8 cellular contexts compared by ENCODE assay signal in the genomic region with DNA sequence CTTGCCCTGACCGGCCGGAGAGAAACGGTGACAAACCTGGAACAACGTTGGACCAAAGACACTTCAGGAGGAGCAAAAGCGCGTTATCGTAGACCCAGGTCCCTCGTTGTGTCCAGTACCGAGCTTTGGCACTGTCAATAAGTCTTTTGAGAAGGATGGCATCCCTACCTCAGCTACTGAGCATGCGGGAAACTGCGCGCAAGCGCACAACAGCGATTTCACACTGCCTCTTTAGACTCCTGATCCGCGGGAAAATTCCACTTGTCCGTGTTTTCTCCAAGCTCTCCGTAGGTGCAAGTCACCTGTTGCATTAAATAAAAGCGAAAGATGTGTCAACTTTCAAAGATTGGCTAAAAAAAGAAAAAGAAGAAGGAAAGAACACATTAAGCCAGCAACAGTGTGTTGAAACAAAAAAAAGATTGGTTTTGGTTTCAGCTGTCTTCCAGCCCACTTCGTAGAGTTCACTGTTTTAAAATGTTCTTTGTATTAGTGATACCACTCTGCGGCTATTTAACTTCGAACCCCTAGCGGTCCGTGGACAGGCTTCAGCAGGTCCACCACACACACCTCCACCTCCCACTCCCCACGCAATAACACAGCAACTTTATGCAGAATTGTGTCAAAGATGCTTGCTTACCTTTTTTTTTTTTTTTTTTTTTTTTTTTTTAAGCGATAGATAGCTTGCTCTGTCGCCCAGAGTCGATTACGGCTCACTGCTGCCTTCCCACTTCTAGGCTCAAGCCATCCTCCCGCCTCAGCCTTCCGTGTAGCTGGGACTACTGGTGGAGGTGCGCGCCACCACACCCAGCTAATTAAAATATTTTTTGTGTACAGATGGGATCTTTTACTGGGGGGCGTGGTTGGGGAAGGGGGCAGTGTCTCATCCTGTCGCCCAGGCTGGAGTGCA. TPM values are rescaled to one million over a fixed set of nuclear protein-coding genes. Genes with fewer than 3 reads are reported as not detected.
A peak's percentile ranks its signal among the peaks of the same experiment; 100 is the strongest.
DNase-seq lines count a peak whose midpoint lies in the region; ATAC-seq, FAIRE-seq and TF ChIP-seq lines count a peak whose summit lies in the region.

A gene with protein sequence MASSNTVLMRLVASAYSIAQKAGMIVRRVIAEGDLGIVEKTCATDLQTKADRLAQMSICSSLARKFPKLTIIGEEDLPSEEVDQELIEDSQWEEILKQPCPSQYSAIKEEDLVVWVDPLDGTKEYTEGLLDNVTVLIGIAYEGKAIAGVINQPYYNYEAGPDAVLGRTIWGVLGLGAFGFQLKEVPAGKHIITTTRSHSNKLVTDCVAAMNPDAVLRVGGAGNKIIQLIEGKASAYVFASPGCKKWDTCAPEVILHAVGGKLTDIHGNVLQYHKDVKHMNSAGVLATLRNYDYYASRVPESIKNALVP (minus strand): TSS at position 139 of the 907 bp plus-strand sequence. CDS start 9,942 bp downstream, outside the sequence.

- H3K36me3 ChIP-seq in OCI-LY3 (replicated peaks; ENCODE audit: low read depth, low read length): no peaks in the 10 kb centered on the region
- no peaks in the 10 kb centered on the region for H3K36me3 ChIP-seq in endothelial cell of umbilical vein (ENCODE audit: control insufficient read depth in 2 of 2, extremely low read depth in 1 of 2, insufficient read depth in 2 of 2, low read length in 2 of 2)

- POLR2A ChIA-PET in endothelial cell of umbilical vein (lab: Charles Lee): interaction anchor here (0.6 kb wide), 1 partner anchor 78 kb away, joined by 3 read pairs; no protein-coding TSS in a partner anchor

- CTCF ChIA-PET in endothelial cell of umbilical vein (lab: Charles Lee): interaction anchor here (0.6 to 2.4 kb wide), 11 partner anchors 10 to 1790 kb away, joined by 3 to 14 read pairs (median 4); no protein-coding TSS in a partner anchor

- DNase-seq in DMS 273 (lab: John Stamatoyannopoulos, UW; ENCODE audit: unreplicated experiment): peak; percentile 99
- DNase-seq in HuH-7 (ENCODE audit: low spot score): peak; percentile 92
- peak; percentile 98 for DNase-seq in activated CD8-positive, alpha-beta memory T cell treated with anti-CD3 and anti-CD28 coated beads, Interleukin-2, amount 50 U/mL, for 48 hours
- peak; percentile 97 for DNase-seq in endothelial cell of umbilical vein (ENCODE audit: low read depth, low spot score)
- DNase-seq in middle frontal gyrus (ENCODE audit: extremely low spot score, low spot score): peak; percentile 94
- peak; percentile 87 to 96 for DNase-seq in stimulated activated CD8-positive, alpha-beta memory T cell treated with anti-CD3 and anti-CD28 coated beads, Interleukin-2, amount 100 ng/mL, for 48 hours (ENCODE audit: low read depth in 2 of 2)

- peak within 1 kb of the TSS; percentile 81 for H3K4me3 ChIP-seq in OCI-LY3 (ENCODE audit: low read length)
- peak within 1 kb of the TSS; percentile 44 to 82 (median 46) for H3K4me3 ChIP-seq in endothelial cell of umbilical vein (replicated peaks in 1 of 3; ENCODE audit: insufficient read depth in 1 of 3, low read depth in 1 of 3, low read length in 3 of 3)

- TF ChIP-seq POLR2A in endothelial cell of umbilical vein (IDR thresholded peaks at IDR 0.05; ENCODE audit: low read depth, low read length): peak; percentile 96

- H4K20me1 ChIP-seq in OCI-LY3 (ENCODE audit: insufficient read depth, low read length): no peaks in the 10 kb centered on the region
- no peaks in the 10 kb centered on the region for H4K20me1 ChIP-seq in endothelial cell of umbilical vein (replicated peaks; ENCODE audit: control insufficient read depth, extremely low read depth, insufficient read depth, low read length)

- H3K9ac ChIP-seq in OCI-LY3 (ENCODE audit: low read length) (peak within 1 kb of the TSS; percentile 75), endothelial cell of umbilical vein (replicated peaks; ENCODE audit: extremely low read depth, insufficient read depth, low read length) (peak within 1 kb of the TSS; percentile 50)

- H3K4me2 ChIP-seq in OCI-LY3 (ENCODE audit: low read length) (peak within 1 kb of the TSS; percentile 72), endothelial cell of umbilical vein (ENCODE audit: insufficient read depth, low read length) (peak within 1 kb of the TSS; percentile 92)

- H2AFZ ChIP-seq in OCI-LY3 (ENCODE audit: low read depth, low read length): peak within 1 kb of the TSS; percentile 93
- H2AFZ ChIP-seq in endothelial cell of umbilical vein (ENCODE audit: low read depth, low read length): peak within 1 kb of the TSS; percentile 82

- H3K4me1 ChIP-seq in OCI-LY3 (ENCODE audit: low read length) (peaks cover 6% of the 10 kb centered on the region), endothelial cell of umbilical vein (ENCODE audit: control insufficient read depth, extremely low read depth, insufficient read depth, low read length) (peaks cover 3% of the 10 kb centered on the region)

- dilution Hi-C loops in endothelial cell of umbilical vein (cut with MboI; ENCODE audit: extremely low pct_ligation_motif_present, low sequenced_read_pairs): no loop called here

- peak; percentile 57 for ATAC-seq in GM21515 (IDR thresholded peaks at IDR 0.05; ENCODE audit: unreplicated experiment)

- peak within 1 kb of the TSS; percentile 41 for H3K27ac ChIP-seq in OCI-LY3 (ENCODE audit: low read length)
- peak within 1 kb of the TSS; percentile 0 for H3K27ac ChIP-seq in endothelial cell of umbilical vein (ENCODE audit: insufficient read depth, low read depth, low read length)

- H3K27me3 ChIP-seq in OCI-LY3 (ENCODE audit: low read depth, low read length): no peaks in the 10 kb centered on the region
- no peaks in the 10 kb centered on the region for H3K27me3 ChIP-seq in endothelial cell of umbilical vein (ENCODE audit: control insufficient read depth in 2 of 2, insufficient read depth in 2 of 2, low read length in 2 of 2)

- intact Hi-C loops in endothelial cell of umbilical vein (cut with micrococcal nuclease): loop anchor here (1.0 to 5.0 kb wide), 2 partner anchors 44 to 88 kb away; a partner anchor contains a TSS

- no TSS peak for BruUV-seq in endothelial cell of umbilical vein (replicated peaks; lab: Mats Ljungman, UMichigan)

- H3K79me2 ChIP-seq in OCI-LY3 (ENCODE audit: low read length): peaks cover 19% of the 10 kb centered on the region
- H3K79me2 ChIP-seq in endothelial cell of umbilical vein (ENCODE audit: control insufficient read depth, insufficient read depth, low read length): peaks cover 15% of the 10 kb centered on the region

- TF ChIP-seq CTCF in OCI-LY3 (IDR thresholded peaks at IDR 0.05; ENCODE audit: low read depth, low read length) (0 out of 2 replicates have a peak, but pooled peaks have one; percentile 4), endothelial cell of umbilical vein (IDR thresholded peaks at IDR 0.05; ENCODE audit: extremely low read depth in 1 of 2, insufficient read depth in 1 of 2, low read depth in 1 of 2, low read length in 2 of 2) (no peak)

- H3K9me3 ChIP-seq in OCI-LY3 (ENCODE audit: insufficient read depth, low read length) (no peaks in the 10 kb centered on the region), endothelial cell of umbilical vein (replicated peaks; ENCODE audit: control insufficient read depth, insufficient read depth, low read length) (no peaks in the 10 kb centered on the region)

- peak; percentile 94 for FAIRE-seq in endothelial cell of umbilical vein (lab: Jason Lieb, UNC)

- H3K9me1 ChIP-seq in endothelial cell of umbilical vein (replicated peaks; ENCODE audit: control insufficient read depth, extremely low read depth, insufficient read depth, low read length): no peaks in the 10 kb centered on the region

TF ChIP-seq in endothelial cell of umbilical vein, 7 proteins besides CTCF, POLR2A, EP300 and RAD21:
- TF ChIP-seq POLR2AphosphoS5 (IDR thresholded peaks at IDR 0.05; ENCODE audit: insufficient read depth, low read depth, low read length) (peak; percentile 55), JUN (IDR thresholded peaks at IDR 0.05; ENCODE audit: borderline replicate concordance, insufficient read depth, insufficient read length, low read depth) (no peak)

RNA-seq across cellular contexts. Expression of the gene that starts here (rescaled TPM):
- total RNA-seq in endothelial cell of umbilical vein: 17.4 and 20.3 TPM in 2 replicates
- polyA plus RNA-seq in endothelial cell of umbilical vein: 22.9 and 29.0 TPM in 2 replicates
- 31.5 and 35.7 TPM in 2 replicates for polyA plus RNA-seq in endothelial cell of umbilical vein (2011; cell fraction: cytosol; rRNA removed)
- 25.8 and 32.3 TPM in 2 replicates for polyA plus RNA-seq in endothelial cell of umbilical vein (2011; cell fraction: nucleus; rRNA removed)
- 20.8 and 34.4 TPM in 2 replicates for polyA plus RNA-seq in endothelial cell of umbilical vein (2012)
- 66.0 and 68.3 TPM in 2 replicates for polyA minus RNA-seq in endothelial cell of umbilical vein
- 23.6 TPM for polyA minus RNA-seq in endothelial cell of umbilical vein (2011; cell fraction: cytosol; rRNA and poly(A)+ RNA removed)
- polyA minus RNA-seq in endothelial cell of umbilical vein (2011; cell fraction: nucleus; rRNA and poly(A)+ RNA removed): 8.6 and 15.0 TPM in 2 replicates

Comparison
In these comparisons a context has a peak if more than half of its experiments do, and no peak if none do; other contexts are left out.
1. Peak in every context shown above with its lines: DNase-seq, ATAC-seq, H3K4me3 ChIP-seq and H3K27ac ChIP-seq.